ENCODE assay signal across 1 cellular context in the genomic region with DNA sequence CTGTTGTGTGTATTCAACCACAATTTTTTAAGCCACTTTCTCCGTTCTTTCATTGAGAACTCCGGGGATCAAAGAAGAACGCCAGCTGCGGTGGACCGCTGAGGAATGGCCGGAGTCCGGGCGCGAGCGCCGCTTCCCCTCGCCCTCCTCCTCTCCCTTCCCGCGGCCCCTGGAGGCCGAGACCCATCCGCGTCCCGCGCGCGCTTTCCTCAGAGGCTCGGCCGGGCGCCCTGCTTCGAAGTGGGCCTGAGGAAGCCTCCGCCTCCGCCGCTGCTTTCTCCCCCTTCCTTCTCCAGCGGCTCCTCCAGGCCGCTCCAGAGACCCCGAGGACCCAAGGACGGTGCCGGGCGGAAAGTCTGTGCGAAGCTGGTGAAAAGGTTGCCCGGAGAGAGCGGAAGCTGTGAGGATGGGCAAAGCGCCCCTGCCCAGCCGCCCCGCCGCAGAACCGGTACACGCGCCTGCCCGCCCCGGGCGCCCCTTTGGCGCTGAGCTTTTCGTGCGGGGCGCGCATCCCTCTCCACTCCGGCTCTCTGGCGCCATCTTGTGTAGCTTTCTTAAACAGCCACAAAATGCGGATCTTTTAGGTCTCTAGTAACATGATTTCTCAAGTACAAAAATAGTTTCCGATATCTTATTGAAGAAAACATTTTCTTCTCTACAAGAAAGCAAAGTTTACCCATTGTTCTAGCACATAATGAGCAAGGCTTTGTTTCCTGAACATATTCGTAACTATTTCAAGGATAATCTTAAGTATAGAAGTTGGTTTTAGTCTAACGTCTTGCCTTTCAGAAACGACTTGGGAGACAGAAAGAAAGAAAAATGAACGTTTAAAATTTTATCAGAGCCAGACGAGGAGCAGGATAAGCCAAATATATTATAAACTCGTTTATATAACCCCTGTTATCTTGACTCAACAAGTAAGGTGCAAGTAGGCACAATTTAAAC.
TF ChIP-seq lines count a peak whose summit lies in the region.

No MANE protein-coding gene starts in this region.

TF ChIP-seq in PFSK-1, 5 proteins besides CTCF, POLR2A, EP300 and RAD21:
- TF ChIP-seq, protein P1, sequence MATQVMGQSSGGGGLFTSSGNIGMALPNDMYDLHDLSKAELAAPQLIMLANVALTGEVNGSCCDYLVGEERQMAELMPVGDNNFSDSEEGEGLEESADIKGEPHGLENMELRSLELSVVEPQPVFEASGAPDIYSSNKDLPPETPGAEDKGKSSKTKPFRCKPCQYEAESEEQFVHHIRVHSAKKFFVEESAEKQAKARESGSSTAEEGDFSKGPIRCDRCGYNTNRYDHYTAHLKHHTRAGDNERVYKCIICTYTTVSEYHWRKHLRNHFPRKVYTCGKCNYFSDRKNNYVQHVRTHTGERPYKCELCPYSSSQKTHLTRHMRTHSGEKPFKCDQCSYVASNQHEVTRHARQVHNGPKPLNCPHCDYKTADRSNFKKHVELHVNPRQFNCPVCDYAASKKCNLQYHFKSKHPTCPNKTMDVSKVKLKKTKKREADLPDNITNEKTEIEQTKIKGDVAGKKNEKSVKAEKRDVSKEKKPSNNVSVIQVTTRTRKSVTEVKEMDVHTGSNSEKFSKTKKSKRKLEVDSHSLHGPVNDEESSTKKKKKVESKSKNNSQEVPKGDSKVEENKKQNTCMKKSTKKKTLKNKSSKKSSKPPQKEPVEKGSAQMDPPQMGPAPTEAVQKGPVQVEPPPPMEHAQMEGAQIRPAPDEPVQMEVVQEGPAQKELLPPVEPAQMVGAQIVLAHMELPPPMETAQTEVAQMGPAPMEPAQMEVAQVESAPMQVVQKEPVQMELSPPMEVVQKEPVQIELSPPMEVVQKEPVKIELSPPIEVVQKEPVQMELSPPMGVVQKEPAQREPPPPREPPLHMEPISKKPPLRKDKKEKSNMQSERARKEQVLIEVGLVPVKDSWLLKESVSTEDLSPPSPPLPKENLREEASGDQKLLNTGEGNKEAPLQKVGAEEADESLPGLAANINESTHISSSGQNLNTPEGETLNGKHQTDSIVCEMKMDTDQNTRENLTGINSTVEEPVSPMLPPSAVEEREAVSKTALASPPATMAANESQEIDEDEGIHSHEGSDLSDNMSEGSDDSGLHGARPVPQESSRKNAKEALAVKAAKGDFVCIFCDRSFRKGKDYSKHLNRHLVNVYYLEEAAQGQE (IDR thresholded peaks at IDR 0.05; ENCODE audit: insufficient read depth in 1 of 2, low read depth in 2 of 2, low read length in 2 of 2): no peak
- TF ChIP-seq FOXP2 (optimal IDR thresholded peaks at IDR 0.05; ENCODE audit: borderline replicate concordance, extremely low read depth, extremely low read length, insufficient read depth) (peak; percentile 41), POLR2AphosphoS5 (IDR thresholded peaks at IDR 0.05; ENCODE audit: low read depth, low read length) (no peak), TAF1 (IDR thresholded peaks at IDR 0.05; ENCODE audit: borderline replicate concordance, insufficient read depth, low read length) (no peak)
